19 cellular contexts compared by ENCODE assay signal in genomic region chr22:36406721-36407120, GRCh38. TPM values are rescaled to one million over a fixed set of nuclear protein-coding genes. Genes with fewer than 3 reads are reported as not detected.
A peak's percentile ranks its signal among the peaks of the same experiment; 100 is the strongest.
DNase-seq lines count a peak whose midpoint lies in the region; ATAC-seq and TF ChIP-seq lines count a peak whose summit lies in the region.
"Had no signal": no experiment of that assay in that cellular context is flagged by ENCODE, and none has a peak within 500 bp of the region (broad histone marks: within the 10 kb centered on the region; RNA-seq: fewer than 3 reads in every experiment).

No MANE protein-coding gene starts in this region.

- H3K27ac ChIP-seq in BLaER1 treated with 17β-estradiol and CSF1 and Interleukin-3, amounts not matched to agents 10 nM and 100 nM = peak overlapping the region in 10 of 11 experiments; percentile 72 to 99 (median 97); a peak in 21 of 22 replicates
- H3K27ac ChIP-seq in SU-DHL-6 (ENCODE audit: low read depth, low read length) = 0 out of 2 replicates have a peak overlapping the region, but pooled peaks have one; percentile 80
- H3K27ac ChIP-seq: tibial nerve had no signal

- no peaks in the 10 kb centered on the region for H3K27me3 ChIP-seq in BLaER1 treated with 17β-estradiol and CSF1 and Interleukin-3, amounts not matched to agents 10 nM and 100 nM
- no peaks in the 10 kb centered on the region for H3K27me3 ChIP-seq in SU-DHL-6 (ENCODE audit: low read length)
- H3K27me3 ChIP-seq: tibial nerve had no signal

- H3K36me3 ChIP-seq in BLaER1 treated with 17β-estradiol and CSF1 and Interleukin-3, amounts not matched to agents 10 nM and 100 nM = no peaks in the 10 kb centered on the region
- no peaks in the 10 kb centered on the region for H3K36me3 ChIP-seq in SU-DHL-6 (ENCODE audit: low read length)
- H3K36me3 ChIP-seq: tibial nerve had no signal

- H3K4me3 Mint-ChIP-seq in naive thymus-derived CD8-positive, alpha-beta T cell = peak overlapping the region in 1 of 10 donors; percentile 70
- H3K4me3 Mint-ChIP-seq: activated naive CD4-positive, alpha-beta T cell treated with anti-CD3 and anti-CD28 coated beads for 36 hours; activated T-cell treated with anti-CD3 and anti-CD28 coated beads, Interleukin-2, amount 50 U/mL, for 4 hours had no signal

- no peak for ATAC-seq in naive thymus-derived CD8-positive, alpha-beta T cell
- ATAC-seq in GM21528 (IDR thresholded peaks at IDR 0.05; ENCODE audit: low FRiP score, unreplicated experiment) (no peak), GM21717 (IDR thresholded peaks at IDR 0.05; ENCODE audit: unreplicated experiment) (no peak), GM21390 (IDR thresholded peaks at IDR 0.05; ENCODE audit: unreplicated experiment) (no peak)

- DNase-seq in EH (ENCODE audit: low read depth) (peak; percentile 35), posterior vena cava (ENCODE audit: low spot score) (no peak)
- no peak for DNase-seq in naive thymus-derived CD8-positive, alpha-beta T cell
- DNase-seq: activated CD8-positive, alpha-beta memory T cell treated with anti-CD3 and anti-CD28 coated beads for 24 hours; activated naive CD4-positive, alpha-beta T cell treated with anti-CD3 and anti-CD28 coated beads for 36 hours; activated T-cell treated with anti-CD3 and anti-CD28 coated beads, Interleukin-2, amount 50 U/mL, for 4 hours; EL; IMR-90; mesendoderm; NCI-H1694; NCI-H526 treated with DMSO at 0.1 percent for 48 hours; posterior cingulate gyrus; stimulated activated naive CD4-positive, alpha-beta T cell had no signal

- no peaks in the 10 kb centered on the region for H3K36me3 Mint-ChIP-seq in naive thymus-derived CD8-positive, alpha-beta T cell

- H4K20me1 ChIP-seq in BLaER1 treated with 17β-estradiol and CSF1 and Interleukin-3, amounts not matched to agents 10 nM and 100 nM = no peaks in the 10 kb centered on the region
- H4K20me1 ChIP-seq in SU-DHL-6 (ENCODE audit: low read depth, low read length) = no peaks in the 10 kb centered on the region

- intact Hi-C loops in posterior vena cava (cut with DNase I) = no loop called here

- POLR2A ChIA-PET in naive thymus-derived CD8-positive, alpha-beta T cell (lab: Charles Lee) = interaction anchor here (0.6 to 4.1 kb wide), 13 partner anchors 9 to 74 kb away, joined by 3 to 35 read pairs (median 7); partner anchors contain the start of gene MYH9

- peaks cover 60 to 100% (median 90%) of the 10 kb centered on the region in 10 experiments for H3K4me1 ChIP-seq in BLaER1 treated with 17β-estradiol and CSF1 and Interleukin-3, amounts not matched to agents 10 nM and 100 nM

- H3K27ac Mint-ChIP-seq in naive thymus-derived CD8-positive, alpha-beta T cell = peak overlapping the region; percentile 32 to 97 (median 86)

- H3K4me1 Mint-ChIP-seq in naive thymus-derived CD8-positive, alpha-beta T cell = peaks cover 22 to 74% (median 60%) of the 10 kb centered on the region in 4 donors

- peak overlapping the region in 10 of 11 experiments; percentile 69 to 89 (median 86); a peak in 19 of 22 replicates for H3K9ac ChIP-seq in BLaER1 treated with 17β-estradiol and CSF1 and Interleukin-3, amounts not matched to agents 10 nM and 100 nM
- no peak overlapping the region for H3K9ac ChIP-seq in SU-DHL-6 (ENCODE audit: low read length)

- H3K9me3 Mint-ChIP-seq in naive thymus-derived CD8-positive, alpha-beta T cell = no peaks in the 10 kb centered on the region
- H3K9me3 Mint-ChIP-seq: activated naive CD4-positive, alpha-beta T cell treated with anti-CD3 and anti-CD28 coated beads for 36 hours; activated T-cell treated with anti-CD3 and anti-CD28 coated beads, Interleukin-2, amount 50 U/mL, for 4 hours had no signal

- no peaks in the 10 kb centered on the region for H3K79me2 ChIP-seq in SU-DHL-6 (ENCODE audit: insufficient read depth, low read length)

- no peaks in the 10 kb centered on the region for H3K9me3 ChIP-seq in BLaER1 treated with 17β-estradiol and CSF1 and Interleukin-3, amounts not matched to agents 10 nM and 100 nM (replicated peaks in 1 of 11)
- H3K9me3 ChIP-seq in SU-DHL-6 (ENCODE audit: insufficient read depth, low read length) = no peaks in the 10 kb centered on the region
- H3K9me3 ChIP-seq: tibial nerve had no signal

- peak overlapping the region; percentile 68 to 90 (median 84) for H3K4me2 ChIP-seq in BLaER1 treated with 17β-estradiol and CSF1 and Interleukin-3, amounts not matched to agents 10 nM and 100 nM
- H3K4me2 ChIP-seq in SU-DHL-6 (ENCODE audit: low read depth, low read length, poor library complexity, severe bottlenecking) = no peak overlapping the region

- no peaks in the 10 kb centered on the region for H3K27me3 Mint-ChIP-seq in naive thymus-derived CD8-positive, alpha-beta T cell

- no peak overlapping the region for H2AFZ ChIP-seq in SU-DHL-6 (ENCODE audit: low read depth, low read length, severe bottlenecking)

- no peak for TF ChIP-seq CTCF in SU-DHL-6 (IDR thresholded peaks at IDR 0.05; ENCODE audit: insufficient read depth, low read length, poor library complexity, severe bottlenecking)

- H3K4me3 ChIP-seq in BLaER1 treated with 17β-estradiol and CSF1 and Interleukin-3, amounts not matched to agents 10 nM and 100 nM = 0 out of 20 replicates have a peak overlapping the region, but pooled peaks of 1 of the 10 experiments have one; percentile 11
- no peak overlapping the region for H3K4me3 ChIP-seq in SU-DHL-6 (ENCODE audit: insufficient read depth, low read length, poor library complexity, severe bottlenecking)
- H3K4me3 ChIP-seq: tibial nerve had no signal

- H3K9me2 ChIP-seq in SU-DHL-6 (replicated peaks; ENCODE audit: insufficient read depth, low read length) = no peaks in the 10 kb centered on the region

- peaks cover 9% of the 10 kb centered on the region for H3F3A ChIP-seq in SU-DHL-6 (ENCODE audit: insufficient read depth)

RNA-seq across cellular contexts. Expression of gene MYH9, which starts 19.0 kb away (rescaled TPM):
- 100 to 1,000 TPM; 711 to 718 TPM for total RNA-seq in naive thymus-derived CD8-positive, alpha-beta T cell
- polyA plus RNA-seq in naive thymus-derived CD8-positive, alpha-beta T cell = 100 to 1,000 TPM in 2 of 3 donors, 10 to 100 TPM in 1; 51.2 to 389 (median 105) TPM
- 100 to 1,000 TPM; 831 to 938 TPM for total RNA-seq in posterior vena cava
